In the genomic region with DNA sequence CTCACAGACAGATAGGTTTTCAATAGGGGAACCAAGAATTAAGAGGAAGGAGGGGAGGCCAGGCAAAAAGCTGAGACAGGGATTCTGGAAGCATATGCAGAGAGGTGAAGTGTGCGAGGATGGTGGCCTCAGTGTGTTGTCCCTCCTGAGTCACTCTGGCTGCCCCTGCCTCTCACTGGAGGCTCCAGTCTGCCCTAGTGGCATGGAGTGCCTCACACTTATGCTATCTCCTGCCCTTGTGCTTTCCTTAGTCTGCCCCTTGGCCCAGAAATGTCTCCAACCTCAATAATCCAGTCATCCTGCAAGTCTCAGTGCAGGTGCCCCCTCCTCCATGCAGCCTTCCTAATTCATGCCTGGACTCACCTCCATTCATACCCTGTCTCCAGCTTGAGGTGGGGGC, we compare ENCODE assay signal across 24 cellular contexts. TPM values are rescaled to one million over a fixed set of nuclear protein-coding genes. Genes with fewer than 3 reads are reported as not detected.
"Had no signal": no experiment of that assay in that cellular context is flagged by ENCODE, and none has a peak within 500 bp of the region (broad histone marks: within the 10 kb centered on the region; RNA-seq: fewer than 3 reads in every experiment).

No MANE protein-coding gene starts in this region.

- DNase-seq: effector CD8-positive, alpha-beta T cell; endodermal cell; foreskin keratinocyte; heart left ventricle; left cardiac atrium; left lung; mesenchymal stem cell; mucosa of descending colon; naive B cell; stimulated activated CD4-positive, alpha-beta T cell treated with anti-CD3 and anti-CD28 coated beads, Interleukin-12 subunit alpha, Interleukin-12 subunit beta, amount 100 ng/mL, for 4 hours; stimulated activated CD4-positive, alpha-beta T cell treated with anti-CD3 and anti-CD28 coated beads, Interleukin-1b, Interleukin-23, amount 100 ng/mL, for 48 hours; stimulated activated CD4-positive, alpha-beta T cell treated with anti-CD3 and anti-CD28 coated beads, Interleukin-4, amount 100 ng/mL, for 1 hour; stimulated activated CD8-positive, alpha-beta memory T cell treated with anti-CD3 and anti-CD28 coated beads, Interleukin-4, amount 100 ng/mL, for 48 hours; stimulated activated naive CD4-positive, alpha-beta T cell; stimulated activated naive CD8-positive, alpha-beta T cell treated with anti-CD3 and anti-CD28 coated beads, Interleukin-15, amount 100 ng/mL, for 72 hours; transverse colon had no signal

- H3K4me1 ChIP-seq: foreskin keratinocyte, parathyroid adenoma, suprapubic skin, vagina had no signal

- H3K9ac ChIP-seq: parathyroid adenoma had no signal

- H3K4me3 ChIP-seq: gastroesophageal sphincter, heart left ventricle, hepatocyte, left lung, mucosa of descending colon, smooth muscle cell, suprapubic skin, transverse colon, vagina had no signal

- H3K36me3 ChIP-seq: left lung, transverse colon, vagina had no signal

- H3K27ac ChIP-seq: epithelial cell of prostate, foreskin keratinocyte, gastroesophageal sphincter, heart left ventricle, hepatocyte, left lung, parathyroid adenoma, suprapubic skin, transverse colon, vagina had no signal

- H3K27me3 ChIP-seq: foreskin keratinocyte, gastroesophageal sphincter, heart left ventricle, hepatocyte, left lung, suprapubic skin, transverse colon, vagina had no signal

- H3K9me3 ChIP-seq: gastroesophageal sphincter, heart left ventricle, left lung, mucosa of descending colon, suprapubic skin, transverse colon, vagina had no signal

- H3K79me2 ChIP-seq: hepatocyte, parathyroid adenoma had no signal

- H2AFZ ChIP-seq: hepatocyte, parathyroid adenoma had no signal

- H3K4me2 ChIP-seq: hepatocyte, smooth muscle cell had no signal

RNA-seq across cellular contexts. Expression of a gene that starts 32.2 kb away (rescaled TPM):
- total RNA-seq: natural killer cell treated with Interleukin-12 subunit alpha and Interleukin-12 subunit beta and Interleukin-15 and Interleukin-18, amount 100 ng/mL, for 72 hours had no signal
